Comparison of ENCODE assay signal across 8 cellular contexts in genomic region chr9:100322954-100323536, GRCh38. TPM values are rescaled to one million over a fixed set of nuclear protein-coding genes. Genes with fewer than 3 reads are reported as not detected.
DNase-seq lines count a peak whose midpoint lies in the region; ATAC-seq lines count a peak whose summit lies in the region.

No MANE protein-coding gene starts in this region.

- ATAC-seq in HG02678 (IDR thresholded peaks at IDR 0.05; ENCODE audit: unreplicated experiment) (no peak), HG03039 (IDR thresholded peaks at IDR 0.05; ENCODE audit: unreplicated experiment) (no peak)

- peak; percentile 1 for DNase-seq in activated T-cell treated with anti-CD3 and anti-CD28 coated beads for 1 hour (ENCODE audit: low read depth)
- no peak for DNase-seq in activated T-cell treated with anti-CD3 and anti-CD28 coated beads, Interleukin-2, amount 50 U/mL, for 48 hours
- peak; percentile 7 for DNase-seq in HuH-7.5 (ENCODE audit: low spot score)
- peak; percentile 38 for DNase-seq in RPMI8226
- DNase-seq in effector CD4-positive, alpha-beta T cell = peak; percentile 7
- peak; percentile 60 for DNase-seq in myocyte (ENCODE audit: low read depth)

RNA-seq across cellular contexts. Expression of gene TEX10, which starts 29.7 kb away (rescaled TPM):
- total RNA-seq in myocyte = 27.9 and 31.4 TPM in 2 replicates
- polyA plus RNA-seq in myocyte (2012) = 12.1 TPM

Comparison
In these comparisons a context has a peak if more than half of its experiments do, and no peak if none do; other contexts are left out.
1. DNase-seq: peak in activated T-cell treated with anti-CD3 and anti-CD28 coated beads for 1 hour (single experiment), HuH-7.5 (single experiment), RPMI8226 (single experiment), effector CD4-positive, alpha-beta T cell (single experiment) and myocyte (single experiment); none in activated T-cell treated with anti-CD3 and anti-CD28 coated beads, Interleukin-2, amount 50 U/mL, for 48 hours (0 of 2).